ENCODE assay signal across 1 cellular context in genomic region chr6:51260003-51260402, GRCh38.
TF ChIP-seq lines count a peak whose summit lies in the region.

No MANE protein-coding gene starts in this region.

TF ChIP-seq in H1, 55 proteins besides CTCF, POLR2A, EP300 and RAD21:
- TF ChIP-seq SP4 (IDR thresholded peaks at IDR 0.05; ENCODE audit: low read length) (no peak), SAP30 (IDR thresholded peaks at IDR 0.05; ENCODE audit: insufficient read depth, insufficient replicate concordance, low read length) (no peak), FOSL1 (IDR thresholded peaks at IDR 0.05; ENCODE audit: insufficient read depth, low read depth, low read length) (no peak)
TF ChIP-seq in H1: peak in this region for 0.
